1 cellular context compared by ENCODE assay signal in the genomic region with DNA sequence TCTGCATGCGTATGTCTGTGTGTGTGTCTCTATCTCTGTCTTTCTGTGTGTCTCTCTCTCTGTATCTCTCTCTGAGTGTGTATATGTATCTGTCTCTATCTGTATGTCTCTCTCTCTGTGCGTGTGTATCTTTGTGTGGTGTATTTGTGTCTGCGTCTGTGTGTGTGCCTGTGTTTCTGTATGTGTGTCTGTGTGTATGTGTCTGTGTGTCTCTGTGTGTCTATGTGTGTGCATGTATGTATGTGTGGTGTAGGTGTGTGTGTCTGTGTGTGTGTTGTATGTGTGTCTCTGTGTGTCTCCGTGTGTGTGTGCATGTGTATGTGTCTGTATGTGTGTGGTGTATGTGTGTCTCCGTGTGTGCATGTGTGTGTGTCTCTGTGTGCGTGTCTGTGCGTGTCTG.
TF ChIP-seq lines count a peak whose summit lies in the region.

No MANE protein-coding gene starts in this region.

TF ChIP-seq in HEK293, 187 proteins besides CTCF, POLR2A, EP300 and RAD21 (continued from another document):
- TF ChIP-seq, protein P1, sequence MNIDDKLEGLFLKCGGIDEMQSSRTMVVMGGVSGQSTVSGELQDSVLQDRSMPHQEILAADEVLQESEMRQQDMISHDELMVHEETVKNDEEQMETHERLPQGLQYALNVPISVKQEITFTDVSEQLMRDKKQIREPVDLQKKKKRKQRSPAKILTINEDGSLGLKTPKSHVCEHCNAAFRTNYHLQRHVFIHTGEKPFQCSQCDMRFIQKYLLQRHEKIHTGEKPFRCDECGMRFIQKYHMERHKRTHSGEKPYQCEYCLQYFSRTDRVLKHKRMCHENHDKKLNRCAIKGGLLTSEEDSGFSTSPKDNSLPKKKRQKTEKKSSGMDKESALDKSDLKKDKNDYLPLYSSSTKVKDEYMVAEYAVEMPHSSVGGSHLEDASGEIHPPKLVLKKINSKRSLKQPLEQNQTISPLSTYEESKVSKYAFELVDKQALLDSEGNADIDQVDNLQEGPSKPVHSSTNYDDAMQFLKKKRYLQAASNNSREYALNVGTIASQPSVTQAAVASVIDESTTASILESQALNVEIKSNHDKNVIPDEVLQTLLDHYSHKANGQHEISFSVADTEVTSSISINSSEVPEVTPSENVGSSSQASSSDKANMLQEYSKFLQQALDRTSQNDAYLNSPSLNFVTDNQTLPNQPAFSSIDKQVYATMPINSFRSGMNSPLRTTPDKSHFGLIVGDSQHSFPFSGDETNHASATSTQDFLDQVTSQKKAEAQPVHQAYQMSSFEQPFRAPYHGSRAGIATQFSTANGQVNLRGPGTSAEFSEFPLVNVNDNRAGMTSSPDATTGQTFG (tag by site-specific recombination; IDR thresholded peaks at IDR 0.05; ENCODE audit: borderline replicate concordance) = peak; percentile 87
- TF ChIP-seq ZBTB20 (tag by site-specific recombination; IDR thresholded peaks at IDR 0.05) (peak; percentile 63), ZNF501 (tag by site-specific recombination; IDR thresholded peaks at IDR 0.05) (no peak), ZNF621 (tag by site-specific recombination; IDR thresholded peaks at IDR 0.05) (0 out of 2 replicates have a peak, but pooled peaks have one; percentile 55), ZNF610 (tag by site-specific recombination; IDR thresholded peaks at IDR 0.05; ENCODE audit: borderline replicate concordance) (no peak), GLI4 (tag by site-specific recombination; IDR thresholded peaks at IDR 0.05) (0 out of 2 replicates have a peak, but pooled peaks have one; percentile 32), ZNF239 (tag by site-specific recombination; IDR thresholded peaks at IDR 0.05) (peak; percentile 67; the same call in 1 of the 2 replicates), ZNF785 (tag by site-specific recombination; IDR thresholded peaks at IDR 0.05) (peak; percentile 80; the same call in 1 of the 2 replicates), ZNF248 (tag by site-specific recombination; IDR thresholded peaks at IDR 0.05) (peak; percentile 49; the same call in 1 of the 2 replicates), ZNF777 (tag by site-specific recombination; IDR thresholded peaks at IDR 0.05; ENCODE audit: borderline replicate concordance) (no peak), ZNF24 (tag by site-specific recombination; IDR thresholded peaks at IDR 0.05) (no peak), ZNF473 (tag by site-specific recombination; IDR thresholded peaks at IDR 0.05) (0 out of 2 replicates have a peak, but pooled peaks have one; percentile 19), ZBTB48 (tag by site-specific recombination; IDR thresholded peaks at IDR 0.05) (peak; percentile 56; the same call in 1 of the 2 replicates), ZEB2 (tag by site-specific recombination; IDR thresholded peaks at IDR 0.05) (no peak), ZNF670 (tag by site-specific recombination; IDR thresholded peaks at IDR 0.05; ENCODE audit: low read depth) (0 out of 2 replicates have a peak, but pooled peaks have one; percentile 80), SALL2 (tag by site-specific recombination; IDR thresholded peaks at IDR 0.05; ENCODE audit: borderline replicate concordance) (peak; percentile 88; the same call in 1 of the 2 replicates), ZNF114 (tag by site-specific recombination; IDR thresholded peaks at IDR 0.05) (peak; percentile 95), ZNF521 (tag by site-specific recombination; IDR thresholded peaks at IDR 0.05) (no peak), YY2 (tag by site-specific recombination; IDR thresholded peaks at IDR 0.05) (peak; percentile 75; the same call in 1 of the 2 replicates), GFI1B (tag by site-specific recombination; IDR thresholded peaks at IDR 0.05) (no peak), ZNF701 (tag by site-specific recombination; IDR thresholded peaks at IDR 0.05) (no peak), ZNF544 (tag by site-specific recombination; IDR thresholded peaks at IDR 0.05) (no peak), ZNF530 (tag by site-specific recombination; IDR thresholded peaks at IDR 0.05; ENCODE audit: low read depth) (no peak), ZNF23 (tag by site-specific recombination; IDR thresholded peaks at IDR 0.05; ENCODE audit: borderline replicate concordance) (peak; percentile 11; the same call in 1 of the 2 replicates), ZNF155 (tag by site-specific recombination; IDR thresholded peaks at IDR 0.05) (peak; percentile 90; the same call in 1 of the 2 replicates)
- TF ChIP-seq, protein P2, sequence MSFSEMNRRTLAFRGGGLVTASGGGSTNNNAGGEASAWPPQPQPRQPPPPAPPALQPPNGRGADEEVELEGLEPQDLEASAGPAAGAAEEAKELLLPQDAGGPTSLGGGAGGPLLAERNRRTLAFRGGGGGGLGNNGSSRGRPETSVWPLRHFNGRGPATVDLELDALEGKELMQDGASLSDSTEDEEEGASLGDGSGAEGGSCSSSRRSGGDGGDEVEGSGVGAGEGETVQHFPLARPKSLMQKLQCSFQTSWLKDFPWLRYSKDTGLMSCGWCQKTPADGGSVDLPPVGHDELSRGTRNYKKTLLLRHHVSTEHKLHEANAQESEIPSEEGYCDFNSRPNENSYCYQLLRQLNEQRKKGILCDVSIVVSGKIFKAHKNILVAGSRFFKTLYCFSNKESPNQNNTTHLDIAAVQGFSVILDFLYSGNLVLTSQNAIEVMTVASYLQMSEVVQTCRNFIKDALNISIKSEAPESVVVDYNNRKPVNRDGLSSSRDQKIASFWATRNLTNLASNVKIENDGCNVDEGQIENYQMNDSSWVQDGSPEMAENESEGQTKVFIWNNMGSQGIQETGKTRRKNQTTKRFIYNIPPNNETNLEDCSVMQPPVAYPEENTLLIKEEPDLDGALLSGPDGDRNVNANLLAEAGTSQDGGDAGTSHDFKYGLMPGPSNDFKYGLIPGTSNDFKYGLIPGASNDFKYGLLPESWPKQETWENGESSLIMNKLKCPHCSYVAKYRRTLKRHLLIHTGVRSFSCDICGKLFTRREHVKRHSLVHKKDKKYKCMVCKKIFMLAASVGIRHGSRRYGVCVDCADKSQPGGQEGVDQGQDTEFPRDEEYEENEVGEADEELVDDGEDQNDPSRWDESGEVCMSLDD (tag by site-specific recombination; IDR thresholded peaks at IDR 0.05) = peak; percentile 82
- TF ChIP-seq, protein P3, sequence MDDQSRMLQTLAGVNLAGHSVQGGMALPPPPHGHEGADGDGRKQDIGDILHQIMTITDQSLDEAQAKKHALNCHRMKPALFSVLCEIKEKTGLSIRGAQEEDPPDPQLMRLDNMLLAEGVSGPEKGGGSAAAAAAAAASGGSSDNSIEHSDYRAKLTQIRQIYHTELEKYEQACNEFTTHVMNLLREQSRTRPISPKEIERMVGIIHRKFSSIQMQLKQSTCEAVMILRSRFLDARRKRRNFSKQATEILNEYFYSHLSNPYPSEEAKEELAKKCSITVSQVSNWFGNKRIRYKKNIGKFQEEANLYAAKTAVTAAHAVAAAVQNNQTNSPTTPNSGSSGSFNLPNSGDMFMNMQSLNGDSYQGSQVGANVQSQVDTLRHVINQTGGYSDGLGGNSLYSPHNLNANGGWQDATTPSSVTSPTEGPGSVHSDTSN (CRISPR knock-in tag; IDR thresholded peaks at IDR 0.05) = no peak
- TF ChIP-seq, protein P4, sequence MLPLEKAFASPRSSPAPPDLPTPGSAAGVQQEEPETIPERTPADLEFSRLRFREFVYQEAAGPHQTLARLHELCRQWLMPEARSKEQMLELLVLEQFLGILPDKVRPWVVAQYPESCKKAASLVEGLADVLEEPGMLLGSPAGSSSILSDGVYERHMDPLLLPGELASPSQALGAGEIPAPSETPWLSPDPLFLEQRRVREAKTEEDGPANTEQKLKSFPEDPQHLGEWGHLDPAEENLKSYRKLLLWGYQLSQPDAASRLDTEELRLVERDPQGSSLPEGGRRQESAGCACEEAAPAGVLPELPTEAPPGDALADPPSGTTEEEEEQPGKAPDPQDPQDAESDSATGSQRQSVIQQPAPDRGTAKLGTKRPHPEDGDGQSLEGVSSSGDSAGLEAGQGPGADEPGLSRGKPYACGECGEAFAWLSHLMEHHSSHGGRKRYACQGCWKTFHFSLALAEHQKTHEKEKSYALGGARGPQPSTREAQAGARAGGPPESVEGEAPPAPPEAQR (tag by site-specific recombination; IDR thresholded peaks at IDR 0.05) = peak; percentile 82
- TF ChIP-seq, protein P5, sequence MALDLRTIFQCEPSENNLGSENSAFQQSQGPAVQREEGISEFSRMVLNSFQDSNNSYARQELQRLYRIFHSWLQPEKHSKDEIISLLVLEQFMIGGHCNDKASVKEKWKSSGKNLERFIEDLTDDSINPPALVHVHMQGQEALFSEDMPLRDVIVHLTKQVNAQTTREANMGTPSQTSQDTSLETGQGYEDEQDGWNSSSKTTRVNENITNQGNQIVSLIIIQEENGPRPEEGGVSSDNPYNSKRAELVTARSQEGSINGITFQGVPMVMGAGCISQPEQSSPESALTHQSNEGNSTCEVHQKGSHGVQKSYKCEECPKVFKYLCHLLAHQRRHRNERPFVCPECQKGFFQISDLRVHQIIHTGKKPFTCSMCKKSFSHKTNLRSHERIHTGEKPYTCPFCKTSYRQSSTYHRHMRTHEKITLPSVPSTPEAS (tag by site-specific recombination; IDR thresholded peaks at IDR 0.05) = peak; percentile 93
- TF ChIP-seq, protein P6, sequence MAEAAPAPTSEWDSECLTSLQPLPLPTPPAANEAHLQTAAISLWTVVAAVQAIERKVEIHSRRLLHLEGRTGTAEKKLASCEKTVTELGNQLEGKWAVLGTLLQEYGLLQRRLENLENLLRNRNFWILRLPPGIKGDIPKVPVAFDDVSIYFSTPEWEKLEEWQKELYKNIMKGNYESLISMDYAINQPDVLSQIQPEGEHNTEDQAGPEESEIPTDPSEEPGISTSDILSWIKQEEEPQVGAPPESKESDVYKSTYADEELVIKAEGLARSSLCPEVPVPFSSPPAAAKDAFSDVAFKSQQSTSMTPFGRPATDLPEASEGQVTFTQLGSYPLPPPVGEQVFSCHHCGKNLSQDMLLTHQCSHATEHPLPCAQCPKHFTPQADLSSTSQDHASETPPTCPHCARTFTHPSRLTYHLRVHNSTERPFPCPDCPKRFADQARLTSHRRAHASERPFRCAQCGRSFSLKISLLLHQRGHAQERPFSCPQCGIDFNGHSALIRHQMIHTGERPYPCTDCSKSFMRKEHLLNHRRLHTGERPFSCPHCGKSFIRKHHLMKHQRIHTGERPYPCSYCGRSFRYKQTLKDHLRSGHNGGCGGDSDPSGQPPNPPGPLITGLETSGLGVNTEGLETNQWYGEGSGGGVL (tag by site-specific recombination; IDR thresholded peaks at IDR 0.05) = peak; percentile 66
- TF ChIP-seq, protein P7, sequence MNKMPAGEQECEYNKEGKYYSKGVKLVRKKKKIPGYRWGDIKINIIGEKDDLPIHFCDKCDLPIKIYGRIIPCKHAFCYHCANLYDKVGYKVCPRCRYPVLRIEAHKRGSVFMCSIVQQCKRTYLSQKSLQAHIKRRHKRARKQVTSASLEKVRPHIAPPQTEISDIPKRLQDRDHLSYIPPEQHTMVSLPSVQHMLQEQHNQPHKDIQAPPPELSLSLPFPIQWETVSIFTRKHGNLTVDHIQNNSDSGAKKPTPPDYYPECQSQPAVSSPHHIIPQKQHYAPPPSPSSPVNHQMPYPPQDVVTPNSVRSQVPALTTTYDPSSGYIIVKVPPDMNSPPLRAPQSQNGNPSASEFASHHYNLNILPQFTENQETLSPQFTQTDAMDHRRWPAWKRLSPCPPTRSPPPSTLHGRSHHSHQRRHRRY (tag by site-specific recombination; IDR thresholded peaks at IDR 0.05) = 0 out of 2 replicates have a peak, but pooled peaks have one; percentile 92
